ENCODE assay signal across 6 cellular contexts in the genomic region with DNA sequence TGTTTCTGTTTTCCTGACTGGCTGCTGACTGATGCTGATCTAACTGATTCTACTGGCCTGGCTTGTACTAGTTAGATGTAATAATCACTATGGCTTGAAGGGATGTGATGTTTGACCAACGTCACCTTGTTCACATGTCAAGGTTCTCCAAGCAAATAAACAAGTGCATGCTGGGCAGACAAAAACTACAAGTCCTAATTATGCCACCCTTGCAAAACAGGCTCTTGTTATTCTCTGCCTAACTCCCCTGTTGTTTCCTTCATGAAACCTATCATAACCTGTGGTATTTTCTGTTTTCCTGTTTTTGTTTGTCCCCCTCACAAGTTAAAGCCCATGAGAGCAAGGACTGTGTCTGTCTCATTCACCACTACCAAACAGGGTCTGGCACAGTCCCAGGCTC.
"Had no signal": no experiment of that assay in that cellular context is flagged by ENCODE, and none has a peak within 500 bp of the region (broad histone marks: within the 10 kb centered on the region; RNA-seq: fewer than 3 reads in every experiment).

No MANE protein-coding gene starts in this region.

- H3K4me2 ChIP-seq: GM23338 had no signal

- DNase-seq: HCEC 1CT, KBM-7 had no signal

- H3K4me3 ChIP-seq: GM23338 had no signal

- FAIRE-seq: H1, H54, HTR-8/SVneo had no signal
